24 cellular contexts compared by ENCODE assay signal in the genomic region with DNA sequence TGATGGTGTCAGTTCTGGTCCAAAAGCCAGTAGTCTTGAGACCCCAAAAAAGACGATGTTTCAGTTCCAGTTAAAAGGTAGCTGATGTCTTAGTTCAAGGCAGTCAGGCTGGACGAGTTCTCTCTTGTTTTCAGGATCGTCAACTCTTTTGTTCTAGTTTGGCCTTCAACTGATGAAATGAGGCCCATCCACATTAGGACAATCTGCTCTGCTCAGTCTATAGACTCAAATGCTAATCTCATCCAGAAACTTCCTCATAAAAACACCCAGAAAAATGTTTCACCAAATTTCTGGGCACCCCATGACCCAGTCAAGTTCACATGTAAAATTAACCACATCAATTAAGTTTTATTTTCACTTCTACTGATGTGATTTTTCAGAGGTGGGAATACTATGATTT.
DNase-seq lines count a peak whose midpoint lies in the region; ATAC-seq, FAIRE-seq and TF ChIP-seq lines count a peak whose summit lies in the region.
"Had no signal": no experiment of that assay in that cellular context is flagged by ENCODE, and none has a peak within 500 bp of the region (broad histone marks: within the 10 kb centered on the region; RNA-seq: fewer than 3 reads in every experiment).

No MANE protein-coding gene starts in this region.

- H2AFZ ChIP-seq in osteoblast (ENCODE audit: low read length) = no peak overlapping the region
- H2AFZ ChIP-seq: GM23338 had no signal

- TF ChIP-seq CTCF in natural killer cell (IDR thresholded peaks at IDR 0.05) (no peak), dorsolateral prefrontal cortex (IDR thresholded peaks at IDR 0.05 in 54 of 56, conservative IDR thresholded peaks at IDR 0.05 in 2 of 56; ENCODE audit: low read depth in 1 of 56, partially characterized antibody in 56 of 56) (no peak), osteoblast (IDR thresholded peaks at IDR 0.05; ENCODE audit: extremely low read depth, low read depth, low read length) (no peak)

- H3K4me1 ChIP-seq in osteoblast (ENCODE audit: insufficient read depth, low read length) = no peaks in the 10 kb centered on the region
- H3K4me1 ChIP-seq: Caco-2, HAP-1, SJSA1 had no signal

- DNase-seq in natural killer cell treated with Interleukin-12 subunit alpha and Interleukin-12 subunit beta and Interleukin-15 and Interleukin-18, amount 100 ng/mL, for 72 hours (ENCODE audit: low spot score) = no peak
- DNase-seq in natural killer cell = no peak
- no peak for DNase-seq in dorsolateral prefrontal cortex
- no peak for DNase-seq in osteoblast (ENCODE audit: insufficient read length, low spot score, missing footprints)
- DNase-seq in D341Med (ENCODE audit: low spot score) = no peak
- DNase-seq in GM19239 (ENCODE audit: insufficient read length, low spot score) = no peak
- DNase-seq: Caco-2; CD8-positive, alpha-beta T cell; DMS 273 treated with DMSO at 0.1 percent for 48 hours; DMS79; GDM1; MV-4-11; NCI-H1436 treated with DMSO at 0.1 percent for 48 hours; NCI-H187 treated with DMSO at 0.1 percent for 48 hours; Right ventricle myocardium superior; RPMI8226 had no signal

- H3K36me3 Mint-ChIP-seq in natural killer cell treated with Interleukin-12 subunit alpha and Interleukin-12 subunit beta and Interleukin-15 and Interleukin-18, amount 100 ng/mL, for 72 hours = no peaks in the 10 kb centered on the region
- H3K36me3 Mint-ChIP-seq in natural killer cell = no peaks in the 10 kb centered on the region
- H3K36me3 Mint-ChIP-seq: CD8-positive, alpha-beta T cell had no signal

- H3K27ac Mint-ChIP-seq in natural killer cell treated with Interleukin-12 subunit alpha and Interleukin-12 subunit beta and Interleukin-15 and Interleukin-18, amount 100 ng/mL, for 72 hours = no peak overlapping the region
- H3K27ac Mint-ChIP-seq in natural killer cell = no peak overlapping the region
- H3K27ac Mint-ChIP-seq: B cell; CD8-positive, alpha-beta T cell; GM23338 had no signal

- H3K36me3 ChIP-seq in osteoblast (ENCODE audit: insufficient read depth, low read length) = no peaks in the 10 kb centered on the region
- H3K36me3 ChIP-seq: HAP-1, SJSA1 had no signal

- H3K27me3 ChIP-seq in dorsolateral prefrontal cortex = no peaks in the 10 kb centered on the region
- H3K27me3 ChIP-seq in osteoblast (ENCODE audit: insufficient read depth, low read length) = no peaks in the 10 kb centered on the region
- H3K27me3 ChIP-seq: SJSA1 had no signal

- no peaks in the 10 kb centered on the region for H3K9me3 ChIP-seq in osteoblast (ENCODE audit: low read depth, low read length)
- H3K9me3 ChIP-seq: Caco-2, HAP-1, SJSA1 had no signal

- H3K4me2 ChIP-seq in osteoblast (ENCODE audit: insufficient read depth, low read length) = peak overlapping the region; percentile 66
- H3K4me2 ChIP-seq: GM23338 had no signal

- H3K27me3 Mint-ChIP-seq in natural killer cell treated with Interleukin-12 subunit alpha and Interleukin-12 subunit beta and Interleukin-15 and Interleukin-18, amount 100 ng/mL, for 72 hours = no peaks in the 10 kb centered on the region
- H3K27me3 Mint-ChIP-seq in natural killer cell (ENCODE audit: low read depth in 2 of 2) = peaks cover 0 to 4% of the 10 kb centered on the region in 2 donors

- H3K27ac ChIP-seq in dorsolateral prefrontal cortex (peak overlapping the region in 18 of 59 donors; percentile 2 to 63 (median 20)), osteoblast (ENCODE audit: low read depth, low read length) (no peak overlapping the region)
- H3K27ac ChIP-seq: 22Rv1, C4-2B, SJSA1 had no signal

- H3K4me3 ChIP-seq in dorsolateral prefrontal cortex (peak overlapping the region in 30 of 59 donors; percentile 28 to 63 (median 48)), osteoblast (ENCODE audit: insufficient read depth, low read length) (no peak overlapping the region)
- H3K4me3 ChIP-seq: GM23338, HAP-1, SJSA1 had no signal

- H3K4me3 Mint-ChIP-seq in natural killer cell treated with Interleukin-12 subunit alpha and Interleukin-12 subunit beta and Interleukin-15 and Interleukin-18, amount 100 ng/mL, for 72 hours = peak overlapping the region; percentile 14
- no peak overlapping the region for H3K4me3 Mint-ChIP-seq in natural killer cell
- H3K4me3 Mint-ChIP-seq: B cell; CD8-positive, alpha-beta T cell; GM23338 had no signal

- no peaks in the 10 kb centered on the region for H3K9me3 Mint-ChIP-seq in natural killer cell treated with Interleukin-12 subunit alpha and Interleukin-12 subunit beta and Interleukin-15 and Interleukin-18, amount 100 ng/mL, for 72 hours
- H3K9me3 Mint-ChIP-seq in natural killer cell = no peaks in the 10 kb centered on the region
- H3K9me3 Mint-ChIP-seq: CD8-positive, alpha-beta T cell; GM23338 had no signal

- intact Hi-C loops in natural killer cell (cut with micrococcal nuclease) (no loop called here), dorsolateral prefrontal cortex (cut with DNase I) (loop anchor here (5.0 to 10.0 kb wide), 3 partner anchors 266 to 773 kb away; a partner anchor contains a TSS)

- H3K4me1 Mint-ChIP-seq in natural killer cell treated with Interleukin-12 subunit alpha and Interleukin-12 subunit beta and Interleukin-15 and Interleukin-18, amount 100 ng/mL, for 72 hours (ENCODE audit: low read depth in 2 of 2) = peaks cover 0 to 13% of the 10 kb centered on the region in 2 donors
- no peaks in the 10 kb centered on the region for H3K4me1 Mint-ChIP-seq in natural killer cell
- H3K4me1 Mint-ChIP-seq: B cell had no signal

- no peaks in the 10 kb centered on the region for H4K20me1 ChIP-seq in osteoblast (ENCODE audit: insufficient read depth, low read length)

- no peaks in the 10 kb centered on the region for H3K79me2 ChIP-seq in osteoblast (ENCODE audit: insufficient read depth, low read length)

- ATAC-seq in natural killer cell treated with Interleukin-12 subunit alpha and Interleukin-12 subunit beta and Interleukin-15 and Interleukin-18, amount 100 ng/mL, for 72 hours = no peak
- ATAC-seq in natural killer cell = no peak
- no peak for ATAC-seq in GM21786 (IDR thresholded peaks at IDR 0.05; ENCODE audit: unreplicated experiment)
- ATAC-seq: CD8-positive, alpha-beta T cell had no signal

- FAIRE-seq in GM19239 (lab: Jason Lieb, UNC) = no peak
- FAIRE-seq: GM12891 had no signal
